In the genomic region with DNA sequence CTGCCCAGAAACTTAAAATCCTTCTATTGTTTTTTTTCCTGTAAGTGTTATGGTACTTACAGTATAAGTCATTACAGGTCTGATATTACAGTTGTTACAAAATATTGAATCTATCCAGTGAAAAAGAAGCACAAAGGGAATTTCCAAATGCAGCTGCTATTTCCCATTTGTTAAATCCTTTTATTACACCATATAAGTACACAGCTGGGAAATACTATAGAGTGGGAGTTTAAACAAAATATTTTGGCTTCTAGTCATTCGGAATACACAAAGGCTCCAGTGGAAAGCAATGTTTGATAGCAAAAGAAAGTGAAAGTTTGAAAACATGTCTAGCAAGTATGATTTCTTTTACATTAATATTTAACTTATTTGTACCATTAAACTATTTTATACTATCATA, we compare ENCODE assay signal across 18 cellular contexts. TPM values are rescaled to one million over a fixed set of nuclear protein-coding genes. Genes with fewer than 3 reads are reported as not detected.
DNase-seq lines count a peak whose midpoint lies in the region; ATAC-seq, FAIRE-seq and TF ChIP-seq lines count a peak whose summit lies in the region.
"Had no signal": no experiment of that assay in that cellular context is flagged by ENCODE, and none has a peak within 500 bp of the region (broad histone marks: within the 10 kb centered on the region; RNA-seq: fewer than 3 reads in every experiment).

No MANE protein-coding gene starts in this region.

- H4K20me1 ChIP-seq in K562 (replicated peaks; ENCODE audit: control insufficient read depth, insufficient read depth, low read length), result no peaks in the 10 kb centered on the region
- H4K20me1 ChIP-seq in smooth muscle cell (ENCODE audit: low read depth), result no peaks in the 10 kb centered on the region
- no peaks in the 10 kb centered on the region for H4K20me1 ChIP-seq in hepatocyte (ENCODE audit: insufficient read depth, poor library complexity, severe bottlenecking)

- CTCF ChIA-PET in K562 (lab: Yijun Ruan, JAX; ENCODE audit: low intra/inter-chr PET ratio), result interaction anchor here (0.6 kb wide), 1 partner anchor 18 kb away, joined by 6 read pairs; no protein-coding TSS in a partner anchor

- POLR2A ChIA-PET in K562 (lab: Yijun Ruan, JAX), result interaction anchor here (1.0 kb wide), 1 partner anchor 11 kb away, joined by 5 read pairs; no protein-coding TSS in a partner anchor

- peak overlapping the region; percentile 89 for H3K27ac ChIP-seq in K562 (ENCODE audit: extremely low read depth, low read depth, low read length)
- H3K27ac ChIP-seq in smooth muscle cell (ENCODE audit: low read depth), result peak overlapping the region; percentile 51
- H3K27ac ChIP-seq in hepatocyte, result no peak overlapping the region

- TF ChIP-seq EP300 in K562 (IDR thresholded peaks at IDR 0.05; ENCODE audit: low read length), result no peak

- FAIRE-seq in K562 (lab: Jason Lieb, UNC), result no peak
- FAIRE-seq: GM12878, H54 had no signal

- ATAC-seq in K562, result peak; percentile 42
- no peak for ATAC-seq in stimulated activated effector memory CD8-positive, alpha-beta T cell treated with anti-CD3 and anti-CD28 coated beads, Interleukin-12 subunit alpha, Interleukin-12 subunit beta, amount 100 ng/mL, for 72 hours
- ATAC-seq: CD8-positive, alpha-beta T cell; GM12878 had no signal

- H3K9ac ChIP-seq in K562 (ENCODE audit: insufficient read depth in 1 of 2, low read depth in 2 of 2, low read length in 2 of 2), result peak overlapping the region in 1 of 2 experiments; percentile 70; a peak in 2 of 4 replicates
- H3K9ac ChIP-seq in smooth muscle cell (ENCODE audit: low read depth), result no peak overlapping the region

- H3K27ac Mint-ChIP-seq in stimulated activated effector memory CD8-positive, alpha-beta T cell treated with anti-CD3 and anti-CD28 coated beads, Interleukin-12 subunit alpha, Interleukin-12 subunit beta, amount 100 ng/mL, for 72 hours, result no peak overlapping the region
- H3K27ac Mint-ChIP-seq: CD8-positive, alpha-beta T cell had no signal

- no peak for TF ChIP-seq RAD21 in K562 (CRISPR knock-in tag; conservative IDR thresholded peaks at IDR 0.05 in 1 of 2, IDR thresholded peaks at IDR 0.05 in 1 of 2)

- BruUV-seq in K562 (replicated peaks; lab: Mats Ljungman, UMichigan), result no TSS peak

- no peaks in the 10 kb centered on the region for H3K9me2 ChIP-seq in hepatocyte (replicated peaks; ENCODE audit: insufficient read depth)

- peaks cover 14% of the 10 kb centered on the region for H3K9me3 Mint-ChIP-seq in stimulated activated effector memory CD8-positive, alpha-beta T cell treated with anti-CD3 and anti-CD28 coated beads, Interleukin-12 subunit alpha, Interleukin-12 subunit beta, amount 100 ng/mL, for 72 hours
- H3K9me3 Mint-ChIP-seq: CD8-positive, alpha-beta T cell had no signal

- no peak for TF ChIP-seq POLR2A in K562 (conservative IDR thresholded peaks at IDR 0.05)

- no peaks in the 10 kb centered on the region for H3K9me1 ChIP-seq in K562 (ENCODE audit: control insufficient read depth, insufficient read depth, low read length)

- intact Hi-C loops in K562 (cut with micrococcal nuclease), result loop anchor here (2.0 to 5.0 kb wide), 2 partner anchors 42 to 269 kb away; no protein-coding TSS in a partner anchor

- H2AFZ ChIP-seq in K562 (ENCODE audit: low read depth, low read length) (peak overlapping the region; percentile 69), smooth muscle cell (ENCODE audit: low read depth) (no peak overlapping the region), hepatocyte (no peak overlapping the region)

- H3K36me3 ChIP-seq in K562 (ENCODE audit: control insufficient read depth, insufficient read depth, low read length), result peaks cover 17% of the 10 kb centered on the region; the same call in 2 of the 3 replicates
- H3K36me3 ChIP-seq in smooth muscle cell (ENCODE audit: low read depth), result no peaks in the 10 kb centered on the region
- no peaks in the 10 kb centered on the region for H3K36me3 ChIP-seq in hepatocyte (replicated peaks; ENCODE audit: insufficient read depth, low read depth)
- H3K36me3 ChIP-seq: BE2C had no signal

- H3K36me3 Mint-ChIP-seq in stimulated activated effector memory CD8-positive, alpha-beta T cell treated with anti-CD3 and anti-CD28 coated beads, Interleukin-12 subunit alpha, Interleukin-12 subunit beta, amount 100 ng/mL, for 72 hours, result no peaks in the 10 kb centered on the region
- H3K36me3 Mint-ChIP-seq: CD8-positive, alpha-beta T cell had no signal

- 0 out of 2 replicates have a peak overlapping the region, but pooled peaks have one; percentile 3 for H3K4me2 ChIP-seq in K562 (ENCODE audit: insufficient read depth, low read length)
- peak overlapping the region; percentile 70 for H3K4me2 ChIP-seq in smooth muscle cell
- H3K4me2 ChIP-seq in hepatocyte, result no peak overlapping the region

- TF ChIP-seq CTCF in K562 (IDR thresholded peaks at IDR 0.05 in 2 of 3, conservative IDR thresholded peaks at IDR 0.05 in 1 of 3; ENCODE audit: insufficient read depth in 2 of 3, low read depth in 1 of 3, low read length in 3 of 3) (no peak), fibroblast of villous mesenchyme (IDR thresholded peaks at IDR 0.05; ENCODE audit: insufficient read depth, low read depth, low read length) (no peak), smooth muscle cell (IDR thresholded peaks at IDR 0.05; ENCODE audit: borderline replicate concordance, insufficient read depth, poor library complexity, severe bottlenecking) (no peak), hepatocyte (IDR thresholded peaks at IDR 0.05; ENCODE audit: poor library complexity) (no peak)

- no peak overlapping the region for H3K4me3 Mint-ChIP-seq in stimulated activated effector memory CD8-positive, alpha-beta T cell treated with anti-CD3 and anti-CD28 coated beads, Interleukin-12 subunit alpha, Interleukin-12 subunit beta, amount 100 ng/mL, for 72 hours
- H3K4me3 Mint-ChIP-seq: CD8-positive, alpha-beta T cell had no signal

- in situ Hi-C loops in KBM-7 (cut with MboI; ENCODE audit: low pct_unique_long_range_greater_than_20kb, low sequenced_read_pairs) (no loop called here), K562 (cut with MboI) (no loop called here)

- H3K4me3 ChIP-seq in K562 (no peak overlapping the region), fibroblast of villous mesenchyme (ENCODE audit: low read depth, low read length) (no peak overlapping the region), smooth muscle cell (no peak overlapping the region), hepatocyte (no peak overlapping the region)
- H3K4me3 ChIP-seq: GM12878 had no signal

- WGBS in K562 (ENCODE audit: insufficient coverage, low coverage, missing lambda C conversion rate), result 36% methylated on average over 1 of the region's 1 CpG
- WGBS in smooth muscle cell (ENCODE audit: low lambda C conversion rate), result 26% methylated on average over 1 of the region's 1 CpG
- 60% methylated on average over 1 of the region's 1 CpG for WGBS in hepatocyte (ENCODE audit: low lambda C conversion rate, missing lambda C conversion rate)

- DNase-seq in KBM-7 (peak; percentile 4), K562 (ENCODE audit: extremely low read depth in 1 of 4, low spot score in 3 of 4) (no peak), fibroblast of villous mesenchyme (ENCODE audit: low read depth) (peak; percentile 17), smooth muscle cell (lab: John Stamatoyannopoulos, UW; ENCODE audit: unreplicated experiment) (no peak), hepatocyte (ENCODE audit: low spot score) (no peak)
- DNase-seq in stimulated activated effector memory CD8-positive, alpha-beta T cell treated with anti-CD3 and anti-CD28 coated beads, Interleukin-12 subunit alpha, Interleukin-12 subunit beta, amount 100 ng/mL, for 72 hours (ENCODE audit: low spot score in 2 of 2), result no peak
- DNase-seq in activated CD4-positive, alpha-beta T cell treated with anti-CD3 and anti-CD28 coated beads for 1 hour, result no peak
- DNase-seq: BE2C; CD8-positive, alpha-beta T cell; DND-41; GDM1; NCI-H1417 treated with DMSO at 0.1 percent for 48 hours; NCI-H1930; NCI-H446 treated with DMSO at 0.1 percent for 48 hours; RPMI8226; SIG-M5 had no signal

- H3K79me2 ChIP-seq in K562 (ENCODE audit: control insufficient read depth, insufficient read depth, low read length), result no peaks in the 10 kb centered on the region
- H3K79me2 ChIP-seq in smooth muscle cell (ENCODE audit: low read depth), result peaks cover 9% of the 10 kb centered on the region
- peaks cover 24% of the 10 kb centered on the region for H3K79me2 ChIP-seq in hepatocyte

- H3K27me3 ChIP-seq in K562 (ENCODE audit: control insufficient read depth in 2 of 2, insufficient read depth in 2 of 2, low read length in 2 of 2) (no peaks in the 10 kb centered on the region), smooth muscle cell (ENCODE audit: low read depth) (no peaks in the 10 kb centered on the region), hepatocyte (no peaks in the 10 kb centered on the region)
- H3K27me3 ChIP-seq: BE2C had no signal

- no peaks in the 10 kb centered on the region for H3K4me1 Mint-ChIP-seq in stimulated activated effector memory CD8-positive, alpha-beta T cell treated with anti-CD3 and anti-CD28 coated beads, Interleukin-12 subunit alpha, Interleukin-12 subunit beta, amount 100 ng/mL, for 72 hours

- peaks cover 0 to 28% of the 10 kb centered on the region in 2 experiments; a peak in 4 of 5 replicates for H3K4me1 ChIP-seq in K562 (replicated peaks in 1 of 2; ENCODE audit: control insufficient read depth in 2 of 2, insufficient read depth in 2 of 2, low read length in 2 of 2)
- peaks cover 7% of the 10 kb centered on the region for H3K4me1 ChIP-seq in smooth muscle cell (ENCODE audit: low read depth)
- H3K4me1 ChIP-seq in hepatocyte (ENCODE audit: insufficient read depth), result peaks cover 12% of the 10 kb centered on the region
- H3K4me1 ChIP-seq: BE2C had no signal

- no peaks in the 10 kb centered on the region for H3F3A ChIP-seq in smooth muscle cell (ENCODE audit: low read depth)

- H3K9me3 ChIP-seq in K562 (replicated peaks; ENCODE audit: control insufficient read depth, insufficient read depth, low read depth, low read length), result peaks cover 5% of the 10 kb centered on the region; the same call in 1 of the 2 replicates
- H3K9me3 ChIP-seq in smooth muscle cell (replicated peaks; ENCODE audit: low read depth), result no peaks in the 10 kb centered on the region
- H3K9me3 ChIP-seq in hepatocyte (ENCODE audit: low read depth), result no peaks in the 10 kb centered on the region
- H3K9me3 ChIP-seq: BE2C had no signal

RNA-seq across cellular contexts. Expression of gene SOX6, which starts 17.9 kb away (rescaled TPM):
- total RNA-seq in K562 (2011; cell fraction: chromatin; rRNA removed; ENCODE audit: low replicate concordance), result 45.4 and 64.4 TPM in 2 replicates
- total RNA-seq in K562 (2011; cell fraction: nucleolus; rRNA removed), result 15.7 and 19.9 TPM in 2 replicates
- 22.9 and 27.9 TPM in 2 replicates for total RNA-seq in K562 (2011; cell fraction: nucleoplasm; rRNA removed)
- total RNA-seq in K562 (2014; rRNA removed) (5.7 and 8.0 TPM in 2 replicates), K562 (2014; rRNA removed; fragmentation: Illumina TruSeq; extraction: Trizol) (8.7 and 9.1 TPM in 2 replicates), K562 (2015; rRNA removed; fragmentation: Illumina TruSeq; extraction: Trizol) (7.0 and 8.4 TPM in 2 replicates), K562 (2021) (8.0 and 9.4 TPM in 2 replicates), fibroblast of villous mesenchyme (12.9 and 22.0 TPM in 2 replicates), smooth muscle cell (27.6 and 31.9 TPM in 2 replicates), hepatocyte (75.7 and 90.4 TPM in 2 replicates)
- polyA plus RNA-seq in K562 (2011; rRNA removed) (3.4 and 3.7 TPM in 2 replicates), K562 (2014; fragmentation: Illumina TruSeq; extraction: Trizol) (5.5 and 7.8 TPM in 2 replicates), K562 (2014; fragmentation: Nextera tagmentation; extraction: Ambion mirVana) (1 to 10 TPM in 1 of 2 experiments, under 1 TPM in 1; 0.89 to 2.9 TPM), K562 (2014; rRNA removed) (3.4 and 4.7 TPM in 2 replicates), smooth muscle cell (11.2 and 19.2 TPM in 2 replicates), hepatocyte (23.2 and 25.9 TPM in 2 replicates)
- polyA plus RNA-seq in K562 (2011; cell fraction: cytosol; rRNA removed), result 0.98 and 1.6 TPM in 2 replicates
- 6.2 and 7.1 TPM in 2 replicates for polyA plus RNA-seq in K562 (2011; cell fraction: nucleus; rRNA removed)
- polyA plus RNA-seq in K562 (2012), result 4.1 and 4.5 TPM in 2 replicates
- polyA minus RNA-seq in K562 (2011; rRNA and poly(A)+ RNA removed), result 26.2 and 35.6 TPM in 2 replicates
- polyA minus RNA-seq in K562 (2011; cell fraction: cytosol; rRNA and poly(A)+ RNA removed), result 4.0 and 5.7 TPM in 2 replicates
- 21.0 and 41.1 TPM in 2 replicates for polyA minus RNA-seq in K562 (2011; cell fraction: nucleus; rRNA and poly(A)+ RNA removed)
- total RNA-seq: CD8-positive, alpha-beta T cell had no signal

Comparison
In these comparisons a context has a peak if more than half of its experiments do, and no peak if none do; other contexts are left out.
1. DNase-seq: peak in KBM-7 (single experiment) and fibroblast of villous mesenchyme (single experiment); none in K562 (0 of 4), smooth muscle cell (single experiment), stimulated activated effector memory CD8-positive, alpha-beta T cell treated with anti-CD3 and anti-CD28 coated beads, Interleukin-12 subunit alpha, Interleukin-12 subunit beta, amount 100 ng/mL, for 72 hours (0 of 2), activated CD4-positive, alpha-beta T cell treated with anti-CD3 and anti-CD28 coated beads for 1 hour (single experiment) and hepatocyte (single experiment).